ENCODE assay signal across 22 cellular contexts in the genomic region with DNA sequence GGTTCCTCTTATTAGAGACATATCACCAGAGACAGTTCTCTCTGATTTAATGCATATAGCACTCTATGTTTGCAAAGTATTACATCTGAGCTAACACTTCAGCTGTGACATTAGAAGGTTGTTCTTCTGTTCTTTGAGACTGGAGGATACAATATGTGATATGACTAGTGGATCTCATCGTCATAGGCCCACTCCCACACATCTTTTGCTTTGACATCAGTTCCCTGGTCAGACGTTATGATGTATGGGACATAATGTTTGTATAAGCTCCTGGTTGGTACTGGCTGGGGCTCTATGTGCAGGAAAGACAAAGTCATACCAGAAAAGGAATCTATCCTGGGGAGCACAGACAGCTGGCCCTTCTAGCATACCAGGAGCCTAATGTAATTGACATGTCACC.
"Had no signal": no experiment of that assay in that cellular context is flagged by ENCODE, and none has a peak within 500 bp of the region (broad histone marks: within the 10 kb centered on the region; RNA-seq: fewer than 3 reads in every experiment).

No MANE protein-coding gene starts in this region.

- H3K36me3 ChIP-seq: neural progenitor cell, prostate gland, right atrium auricular region, stomach, thyroid gland, upper lobe of left lung had no signal

- ATAC-seq: effector memory CD8-positive, alpha-beta T cell; left lobe of liver; naive thymus-derived CD4-positive, alpha-beta T cell; sciatic nerve had no signal

- DNase-seq: cortex of kidney; effector memory CD8-positive, alpha-beta T cell; naive thymus-derived CD4-positive, alpha-beta T cell; stimulated activated CD4-positive, alpha-beta T cell treated with anti-CD3 and anti-CD28 coated beads, Interleukin-12 subunit alpha, Interleukin-12 subunit beta, amount 100 ng/mL, for 4 hours; stimulated activated CD4-positive, alpha-beta T cell treated with anti-CD3 and anti-CD28 coated beads, Interleukin-1b, Interleukin-23, amount 100 ng/mL, for 48 hours; stimulated activated CD4-positive, alpha-beta T cell treated with anti-CD3 and anti-CD28 coated beads, Interleukin-4, amount 100 ng/mL, for 1 hour; stimulated activated CD8-positive, alpha-beta memory T cell treated with anti-CD3 and anti-CD28 coated beads, Interleukin-4, amount 100 ng/mL, for 48 hours; stimulated activated naive CD4-positive, alpha-beta T cell treated with Interleukin-2 at 50 U/mL for 16 hours; stomach; thyroid gland; upper lobe of left lung had no signal

- H3K4me2 ChIP-seq: neural progenitor cell, smooth muscle cell had no signal

- H3K4me1 Mint-ChIP-seq: memory B cell; mesothelial cell of epicardium; naive thymus-derived CD4-positive, alpha-beta T cell; nephron; neural progenitor cell had no signal

- H3K4me3 ChIP-seq: lung, mucosa of descending colon, neural progenitor cell, prostate gland, right atrium auricular region, smooth muscle cell, stomach, thyroid gland, upper lobe of left lung had no signal

- H3K4me3 Mint-ChIP-seq: effector memory CD8-positive, alpha-beta T cell; memory B cell; mesothelial cell of epicardium; naive thymus-derived CD4-positive, alpha-beta T cell; nephron; neural progenitor cell had no signal

- H3K27ac ChIP-seq: neural progenitor cell, prostate gland, right atrium auricular region, stomach, thyroid gland, upper lobe of left lung had no signal

- H2AFZ ChIP-seq: neural progenitor cell had no signal

- H3K27ac Mint-ChIP-seq: effector memory CD8-positive, alpha-beta T cell; memory B cell; mesothelial cell of epicardium; naive thymus-derived CD4-positive, alpha-beta T cell; nephron; neural progenitor cell had no signal

- H3K9me3 ChIP-seq: mucosa of descending colon, prostate gland, right atrium auricular region, stomach, thyroid gland, upper lobe of left lung had no signal

- H3K27me3 ChIP-seq: neural progenitor cell, right atrium auricular region, stomach, thyroid gland, upper lobe of left lung had no signal

- H3K4me1 ChIP-seq: neural progenitor cell, prostate gland, right atrium auricular region, stomach, thyroid gland, upper lobe of left lung had no signal

- H3K9me3 Mint-ChIP-seq: effector memory CD8-positive, alpha-beta T cell; naive thymus-derived CD4-positive, alpha-beta T cell; nephron; neural progenitor cell had no signal

- H3K36me3 Mint-ChIP-seq: memory B cell; mesothelial cell of epicardium; naive thymus-derived CD4-positive, alpha-beta T cell; neural progenitor cell had no signal
